ENCODE assay signal across 27 cellular contexts in the genomic region with DNA sequence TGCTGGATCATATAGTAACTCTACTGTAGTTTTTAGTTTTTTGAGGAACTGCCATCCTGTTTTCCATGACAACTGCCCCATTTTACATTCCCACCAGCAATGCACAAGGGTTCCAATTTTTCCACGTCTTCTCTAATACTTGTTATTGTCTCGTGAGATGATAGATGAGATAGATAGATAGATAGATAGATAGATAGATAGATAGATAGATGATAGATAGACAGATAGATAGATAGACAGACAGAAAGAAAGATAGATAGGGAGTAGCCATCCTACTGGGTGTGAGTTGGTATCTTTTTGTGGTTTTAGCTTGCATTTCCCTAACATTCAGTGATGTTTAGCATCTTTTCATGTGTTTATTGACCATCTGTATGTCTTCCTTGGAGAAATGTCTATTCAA.
"Had no signal": no experiment of that assay in that cellular context is flagged by ENCODE, and none has a peak within 500 bp of the region (broad histone marks: within the 10 kb centered on the region; RNA-seq: fewer than 3 reads in every experiment).

No MANE protein-coding gene starts in this region.

- H3K4me3 Mint-ChIP-seq: activated CD4-positive, alpha-beta memory T cell treated with anti-CD3 and anti-CD28 coated beads for 36 hours; activated CD4-positive, alpha-beta T cell treated with anti-CD3 and anti-CD28 coated beads for 36 hours; activated CD4-positive, alpha-beta T cell treated with anti-CD3 and anti-CD28 coated beads, Interleukin-2, amount 10 ng/mL, durations not matched to agents 24 days and 14 days; activated CD8-positive, alpha-beta memory T cell treated with anti-CD3 and anti-CD28 coated beads, Interleukin-2, amount 10 ng/mL, durations not matched to agents 7 days and 5 days; activated CD8-positive, alpha-beta T cell treated with anti-CD3 and anti-CD28 coated beads, Interleukin-2, amount 10 ng/mL, durations not matched to agents 7 days and 5 days; activated naive CD4-positive, alpha-beta T cell treated with anti-CD3 and anti-CD28 coated beads, Interleukin-2, amount 10 ng/mL, durations not matched to agents 7 days and 5 days; activated naive CD8-positive, alpha-beta T cell treated with anti-CD3 and anti-CD28 coated beads, Interleukin-2, amount 10 ng/mL, durations not matched to agents 7 days and 5 days; activated T-helper 1 cell treated with anti-CD3 and anti-CD28 coated beads, Interleukin-12 subunit alpha, Interleukin-12 subunit beta, Interleukin-2, Interleukin-4 antibody, amounts not matched to agents 30 ng/mL and 10 ng/mL and 1 ng/mL, durations not matched to agents 14 hours and 24 hours and 36 hours; brain; endodermal cell had no signal

- H3K36me3 Mint-ChIP-seq: activated CD4-positive, alpha-beta memory T cell treated with anti-CD3 and anti-CD28 coated beads for 36 hours; activated CD8-positive, alpha-beta memory T cell treated with anti-CD3 and anti-CD28 coated beads, Interleukin-2, amount 10 ng/mL, durations not matched to agents 7 days and 5 days; activated naive CD4-positive, alpha-beta T cell treated with anti-CD3 and anti-CD28 coated beads, Interleukin-2, amount 10 ng/mL, durations not matched to agents 7 days and 5 days; activated naive CD4-positive, alpha-beta T cell treated with anti-CD3 and anti-CD28 coated beads, Interleukin-2, amount 50 U/mL, for 72 hours; activated naive CD8-positive, alpha-beta T cell treated with anti-CD3 and anti-CD28 coated beads, Interleukin-2, amount 10 ng/mL, durations not matched to agents 7 days and 5 days; brain had no signal

- H3K9me3 Mint-ChIP-seq: activated CD4-positive, alpha-beta T cell treated with anti-CD3 and anti-CD28 coated beads, Interleukin-2, amount 10 ng/mL, durations not matched to agents 24 days and 14 days; activated naive CD4-positive, alpha-beta T cell treated with anti-CD3 and anti-CD28 coated beads, Interleukin-2, amount 10 ng/mL, durations not matched to agents 7 days and 5 days; activated naive CD4-positive, alpha-beta T cell treated with anti-CD3 and anti-CD28 coated beads, Interleukin-2, amount 50 U/mL, for 72 hours; activated naive CD8-positive, alpha-beta T cell treated with anti-CD3 and anti-CD28 coated beads, Interleukin-2, amount 10 ng/mL, durations not matched to agents 7 days and 5 days; activated T-helper 1 cell treated with anti-CD3 and anti-CD28 coated beads, Interleukin-12 subunit alpha, Interleukin-12 subunit beta, Interleukin-2, Interleukin-4 antibody, amounts not matched to agents 30 ng/mL and 10 ng/mL and 1 ng/mL, durations not matched to agents 14 hours and 24 hours and 36 hours; activated T-helper 2 cell treated with anti-CD3 and anti-CD28 coated beads, Interferon-gamma antibody, Interleukin-2, Interleukin-4, amounts not matched to agents 10 μg/mL and 5 μg/mL and 100 μg/mL, durations not matched to agents 14 hours and 24 hours and 36 hours; endodermal cell had no signal

- H3K27ac ChIP-seq: ascending aorta, colonic mucosa, esophagus muscularis mucosa, gastroesophageal sphincter, heart right ventricle had no signal

- DNase-seq: activated CD4-positive, alpha-beta memory T cell treated with anti-CD3 and anti-CD28 coated beads for 36 hours; activated CD4-positive, alpha-beta T cell treated with anti-CD3 and anti-CD28 coated beads for 36 hours; activated CD4-positive, alpha-beta T cell treated with anti-CD3 and anti-CD28 coated beads, Interleukin-2, amount 10 ng/mL, durations not matched to agents 24 days and 14 days; activated CD4-positive, CD25-positive, alpha-beta regulatory T cell; activated CD4-positive, CD25-positive, alpha-beta regulatory T cell treated with anti-CD3 and anti-CD28 coated beads, Interleukin-2, amount 50 U/mL, for 72 hours; activated CD8-positive, alpha-beta memory T cell treated with anti-CD3 and anti-CD28 coated beads, Interleukin-2, amount 10 ng/mL, durations not matched to agents 7 days and 5 days; activated CD8-positive, alpha-beta memory T cell treated with anti-CD3 and anti-CD28 coated beads, Interleukin-2, amount 50 U/mL, for 4 hours; activated CD8-positive, alpha-beta T cell treated with anti-CD3 and anti-CD28 coated beads, Interleukin-2, amount 10 ng/mL, durations not matched to agents 7 days and 5 days; activated effector memory CD4-positive, alpha-beta T cell treated with anti-CD3 and anti-CD28 coated beads, Interleukin-2, amount 50 U/mL, for 16 hours; activated naive CD4-positive, alpha-beta T cell treated with anti-CD3 and anti-CD28 coated beads, Interleukin-2, amount 10 ng/mL, durations not matched to agents 7 days and 5 days; activated naive CD8-positive, alpha-beta T cell treated with anti-CD3 and anti-CD28 coated beads, Interleukin-2, amount 10 ng/mL, durations not matched to agents 7 days and 5 days; activated T-cell treated with anti-CD3 and anti-CD28 coated beads, Interleukin-2, amount 50 U/mL, for 1 hour; activated T-cell treated with anti-CD3 and anti-CD28 coated beads, Interleukin-2, amount 50 U/mL, for 48 hours; colonic mucosa; effector CD8-positive, alpha-beta T cell; endodermal cell; foreskin melanocyte; heart right ventricle; hippocampal formation; T-helper 2 cell had no signal

- H3K9me3 ChIP-seq: colonic mucosa, esophagus muscularis mucosa, gastroesophageal sphincter, heart right ventricle had no signal

- ATAC-seq: activated CD4-positive, alpha-beta T cell treated with anti-CD3 and anti-CD28 coated beads for 36 hours; activated CD8-positive, alpha-beta memory T cell treated with anti-CD3 and anti-CD28 coated beads, Interleukin-2, amount 10 ng/mL, durations not matched to agents 7 days and 5 days; activated CD8-positive, alpha-beta T cell treated with anti-CD3 and anti-CD28 coated beads, Interleukin-2, amount 10 ng/mL, durations not matched to agents 7 days and 5 days; activated naive CD4-positive, alpha-beta T cell treated with anti-CD3 and anti-CD28 coated beads, Interleukin-2, amount 50 U/mL, for 72 hours; gastroesophageal sphincter; heart right ventricle had no signal

- H3K4me1 Mint-ChIP-seq: activated CD4-positive, alpha-beta T cell treated with anti-CD3 and anti-CD28 coated beads for 36 hours; activated CD4-positive, alpha-beta T cell treated with anti-CD3 and anti-CD28 coated beads, Interleukin-2, amount 10 ng/mL, durations not matched to agents 24 days and 14 days; activated CD8-positive, alpha-beta memory T cell treated with anti-CD3 and anti-CD28 coated beads, Interleukin-2, amount 10 ng/mL, durations not matched to agents 7 days and 5 days; activated naive CD4-positive, alpha-beta T cell treated with anti-CD3 and anti-CD28 coated beads, Interleukin-2, amount 10 ng/mL, durations not matched to agents 7 days and 5 days; activated naive CD8-positive, alpha-beta T cell treated with anti-CD3 and anti-CD28 coated beads, Interleukin-2, amount 10 ng/mL, durations not matched to agents 7 days and 5 days had no signal

- H3K27ac Mint-ChIP-seq: activated CD4-positive, alpha-beta memory T cell treated with anti-CD3 and anti-CD28 coated beads for 36 hours; activated CD4-positive, alpha-beta T cell treated with anti-CD3 and anti-CD28 coated beads for 36 hours; activated CD4-positive, alpha-beta T cell treated with anti-CD3 and anti-CD28 coated beads, Interleukin-2, amount 10 ng/mL, durations not matched to agents 24 days and 14 days; activated CD8-positive, alpha-beta memory T cell treated with anti-CD3 and anti-CD28 coated beads, Interleukin-2, amount 10 ng/mL, durations not matched to agents 7 days and 5 days; activated CD8-positive, alpha-beta T cell treated with anti-CD3 and anti-CD28 coated beads, Interleukin-2, amount 10 ng/mL, durations not matched to agents 7 days and 5 days; activated naive CD4-positive, alpha-beta T cell treated with anti-CD3 and anti-CD28 coated beads, Interleukin-2, amount 10 ng/mL, durations not matched to agents 7 days and 5 days; activated naive CD4-positive, alpha-beta T cell treated with anti-CD3 and anti-CD28 coated beads, Interleukin-2, amount 50 U/mL, for 72 hours; activated naive CD8-positive, alpha-beta T cell treated with anti-CD3 and anti-CD28 coated beads, Interleukin-2, amount 10 ng/mL, durations not matched to agents 7 days and 5 days; activated T-helper 1 cell treated with anti-CD3 and anti-CD28 coated beads, Interleukin-12 subunit alpha, Interleukin-12 subunit beta, Interleukin-2, Interleukin-4 antibody, amounts not matched to agents 30 ng/mL and 10 ng/mL and 1 ng/mL, durations not matched to agents 14 hours and 24 hours and 36 hours; activated T-helper 2 cell treated with anti-CD3 and anti-CD28 coated beads, Interferon-gamma antibody, Interleukin-2, Interleukin-4, amounts not matched to agents 10 μg/mL and 5 μg/mL and 100 μg/mL, durations not matched to agents 14 hours and 24 hours and 36 hours; brain; endodermal cell had no signal

- H3K36me3 ChIP-seq: ascending aorta, colonic mucosa, esophagus muscularis mucosa, gastroesophageal sphincter, heart right ventricle had no signal

- H3K4me3 ChIP-seq: ascending aorta, colonic mucosa, esophagus muscularis mucosa, gastroesophageal sphincter, heart right ventricle had no signal

- H3K4me1 ChIP-seq: ascending aorta, colonic mucosa, gastroesophageal sphincter, heart right ventricle had no signal

- H3K27me3 ChIP-seq: ascending aorta, colonic mucosa had no signal
